In genomic region chr15:90095521-90095959, GRCh38 we compare ENCODE assay signal across 8 cellular contexts. TPM values are rescaled to one million over a fixed set of nuclear protein-coding genes. Genes with fewer than 3 reads are reported as not detected.
DNase-seq lines count a peak whose midpoint lies in the region; ATAC-seq and TF ChIP-seq lines count a peak whose summit lies in the region.

No MANE protein-coding gene starts in this region.

- H3K27me3 ChIP-seq in DOHH2 (ENCODE audit: control insufficient read depth, low read length): no peaks in the 10 kb centered on the region
- H3K27me3 ChIP-seq in Loucy (ENCODE audit: insufficient read depth, low read length, poor library complexity, severe bottlenecking): no peaks in the 10 kb centered on the region
- no peaks in the 10 kb centered on the region for H3K27me3 ChIP-seq in naive thymus-derived CD4-positive, alpha-beta T cell (ENCODE audit: control insufficient read depth in 2 of 2, insufficient read depth in 2 of 2, low read length in 2 of 2)
- no peaks in the 10 kb centered on the region for H3K27me3 ChIP-seq in testis

- H3K9me3 ChIP-seq in DOHH2 (ENCODE audit: control insufficient read depth, insufficient read depth, low read length) (no peaks in the 10 kb centered on the region), Loucy (ENCODE audit: insufficient read depth, low read depth, low read length) (no peaks in the 10 kb centered on the region), testis (no peaks in the 10 kb centered on the region)
- no peaks in the 10 kb centered on the region for H3K9me3 ChIP-seq in naive thymus-derived CD4-positive, alpha-beta T cell (ENCODE audit: control insufficient read depth in 2 of 3, low read length in 3 of 3)

- no peak for DNase-seq in naive thymus-derived CD4-positive, alpha-beta T cell
- DNase-seq in testis (no peak), C1 segment of cervical spinal cord (lab: John Stamatoyannopoulos, UW) (no peak), nucleus accumbens (lab: John Stamatoyannopoulos, UW) (no peak)

- intact Hi-C loops in naive thymus-derived CD4-positive, alpha-beta T cell (cut with micrococcal nuclease): loop anchor here in 1 of 2 donors (5.0 to 10.0 kb wide), 3 partner anchors 343 to 1757 kb away; partner anchors contain the start of genes MESP1, SLCO3A1 and TICRR
- intact Hi-C loops in testis (cut with DNase I; ENCODE audit: low total_unique reads): no loop called here

- peaks cover 70% of the 10 kb centered on the region for H3K4me1 Mint-ChIP-seq in activated naive CD8-positive, alpha-beta T cell (ENCODE audit: low read depth)
- H3K4me1 Mint-ChIP-seq in naive thymus-derived CD4-positive, alpha-beta T cell: peaks cover 60 to 78% (median 71%) of the 10 kb centered on the region in 7 donors

- peak overlapping the region; percentile 98 for H3K27ac Mint-ChIP-seq in activated naive CD8-positive, alpha-beta T cell
- peak overlapping the region; percentile 88 to 99 (median 95) for H3K27ac Mint-ChIP-seq in naive thymus-derived CD4-positive, alpha-beta T cell

- H4K20me1 ChIP-seq in DOHH2 (ENCODE audit: control insufficient read depth, insufficient read depth, low read depth, low read length): no peaks in the 10 kb centered on the region
- H4K20me1 ChIP-seq in Loucy (ENCODE audit: insufficient read depth, low read length, poor library complexity, severe bottlenecking): peaks cover 23% of the 10 kb centered on the region

- H3K36me3 Mint-ChIP-seq in activated naive CD8-positive, alpha-beta T cell: peaks cover 2% of the 10 kb centered on the region
- H3K36me3 Mint-ChIP-seq in naive thymus-derived CD4-positive, alpha-beta T cell: peaks cover 0 to 40% (median 0%) of the 10 kb centered on the region in 5 donors

- H3K4me3 Mint-ChIP-seq in activated naive CD8-positive, alpha-beta T cell: peak overlapping the region; percentile 73
- H3K4me3 Mint-ChIP-seq in naive thymus-derived CD4-positive, alpha-beta T cell: peak overlapping the region in 9 of 10 donors; percentile 38 to 72 (median 52)

- ATAC-seq in naive thymus-derived CD4-positive, alpha-beta T cell: no peak
- ATAC-seq in GM19035 (IDR thresholded peaks at IDR 0.05; ENCODE audit: unreplicated experiment): no peak

- H3K4me1 ChIP-seq in DOHH2 (ENCODE audit: control insufficient read depth, low read length) (peaks cover 66% of the 10 kb centered on the region), Loucy (ENCODE audit: insufficient read depth, low read length, poor library complexity, severe bottlenecking) (peaks cover 41% of the 10 kb centered on the region), testis (peaks cover 3% of the 10 kb centered on the region)
- H3K4me1 ChIP-seq in naive thymus-derived CD4-positive, alpha-beta T cell (ENCODE audit: control insufficient read depth in 2 of 2, insufficient read depth in 2 of 2, low read length in 2 of 2): peaks cover 56 to 60% of the 10 kb centered on the region in 2 donors

- peaks cover 82% of the 10 kb centered on the region for H3K79me2 ChIP-seq in DOHH2 (ENCODE audit: control insufficient read depth, low read length)
- peaks cover 73% of the 10 kb centered on the region for H3K79me2 ChIP-seq in Loucy (ENCODE audit: insufficient read depth, low read length)

- H3F3A ChIP-seq in DOHH2 (ENCODE audit: control insufficient read depth, insufficient read depth) (peaks cover 25% of the 10 kb centered on the region), Loucy (ENCODE audit: low read depth) (0 out of 2 replicates have a peak, but pooled peaks cover 3% of the 10 kb centered on the region)

- no peaks in the 10 kb centered on the region for H3K27me3 Mint-ChIP-seq in activated naive CD8-positive, alpha-beta T cell
- no peaks in the 10 kb centered on the region for H3K27me3 Mint-ChIP-seq in naive thymus-derived CD4-positive, alpha-beta T cell

- TF ChIP-seq CTCF in DOHH2 (IDR thresholded peaks at IDR 0.05; ENCODE audit: low read depth, low read length, poor library complexity, severe bottlenecking) (no peak), Loucy (conservative IDR thresholded peaks at IDR 0.05; ENCODE audit: low read length) (no peak), testis (IDR thresholded peaks at IDR 0.05) (no peak)

- POLR2A ChIA-PET in naive thymus-derived CD4-positive, alpha-beta T cell (lab: Charles Lee): interaction anchor here (0.6 to 1.1 kb wide), 2 partner anchors 201 to 513 kb away, joined by 3 read pairs; no protein-coding TSS in a partner anchor

- H3K4me2 ChIP-seq in DOHH2 (ENCODE audit: low read length): peak overlapping the region; percentile 96
- peak overlapping the region; percentile 20 for H3K4me2 ChIP-seq in Loucy (ENCODE audit: low read depth, low read length, poor library complexity, severe bottlenecking)

- WGBS in testis, 2 donors: 55 to 62% methylated on average over 3 of the region's 3 CpGs

- H3K27ac ChIP-seq in DOHH2 (ENCODE audit: low read depth, low read length) (peak overlapping the region; percentile 99), testis (no peak overlapping the region)
- peak overlapping the region; percentile 90 for H3K27ac ChIP-seq in naive thymus-derived CD4-positive, alpha-beta T cell (ENCODE audit: low read depth, low read length)

- no peaks in the 10 kb centered on the region for H3K9me3 Mint-ChIP-seq in activated naive CD8-positive, alpha-beta T cell (ENCODE audit: low read depth)
- peaks cover 0 to 3% (median 0%) of the 10 kb centered on the region in 11 donors for H3K9me3 Mint-ChIP-seq in naive thymus-derived CD4-positive, alpha-beta T cell

- no peak for TF ChIP-seq POLR2A in testis (IDR thresholded peaks at IDR 0.05)

- CTCF ChIA-PET in naive thymus-derived CD4-positive, alpha-beta T cell (lab: Charles Lee): no interaction called here

- H3K4me3 ChIP-seq in DOHH2 (ENCODE audit: low read length) (peak overlapping the region; percentile 94), Loucy (ENCODE audit: low read length, poor library complexity, severe bottlenecking) (no peak overlapping the region), testis (no peak overlapping the region)
- H3K4me3 ChIP-seq in naive thymus-derived CD4-positive, alpha-beta T cell (ENCODE audit: low read length): peak overlapping the region; percentile 28

- no peak overlapping the region for H3K9ac ChIP-seq in Loucy (ENCODE audit: low read depth, low read length, poor library complexity, severe bottlenecking)

- H3K9me2 ChIP-seq in DOHH2 (replicated peaks; ENCODE audit: control insufficient read depth, low read length) (no peaks in the 10 kb centered on the region), Loucy (replicated peaks; ENCODE audit: low read depth, low read length) (no peaks in the 10 kb centered on the region)

- H3K36me3 ChIP-seq in DOHH2 (ENCODE audit: control insufficient read depth, low read length) (peaks cover 39% of the 10 kb centered on the region), Loucy (ENCODE audit: insufficient read depth, low read length) (peaks cover 10% of the 10 kb centered on the region; the same call in 1 of the 2 replicates), testis (ENCODE audit: low read depth, missing control alignments) (no peaks in the 10 kb centered on the region)
- peaks cover 0 to 9% (median 0%) of the 10 kb centered on the region in 3 experiments for H3K36me3 ChIP-seq in naive thymus-derived CD4-positive, alpha-beta T cell (ENCODE audit: control insufficient read depth in 2 of 3, insufficient read depth in 3 of 3, low read length in 3 of 3)

- no peak overlapping the region for H2AFZ ChIP-seq in Loucy (ENCODE audit: low read length)

RNA-seq across cellular contexts. Expression of gene IDH2, which starts 6.7 kb away (rescaled TPM):
- total RNA-seq in naive thymus-derived CD4-positive, alpha-beta T cell: 100 to 1,000 TPM in 1 of 5 experiments, 10 to 100 TPM in 4; 32.4 to 230 (median 33.7) TPM
- 10 to 100 TPM; 76.0 to 91.3 TPM for polyA plus RNA-seq in naive thymus-derived CD4-positive, alpha-beta T cell
- 10 to 100 TPM; 13.1 to 17.7 TPM for total RNA-seq in testis
- polyA plus RNA-seq in testis (ENCODE audit: insufficient read depth, low read depth, low replicate concordance): 23.5 TPM

Comparison
In these comparisons a context has a peak if more than half of its experiments do, and no peak if none do; other contexts are left out.
1. H3K27ac ChIP-seq: peak in DOHH2 (single experiment) and naive thymus-derived CD4-positive, alpha-beta T cell (single experiment); none in testis (0 of 2).
2. H3K4me3 ChIP-seq: peak in DOHH2 (single experiment) and naive thymus-derived CD4-positive, alpha-beta T cell (single experiment); none in Loucy (single experiment) and testis (0 of 2).